ENCODE assay signal across 12 cellular contexts in the genomic region with DNA sequence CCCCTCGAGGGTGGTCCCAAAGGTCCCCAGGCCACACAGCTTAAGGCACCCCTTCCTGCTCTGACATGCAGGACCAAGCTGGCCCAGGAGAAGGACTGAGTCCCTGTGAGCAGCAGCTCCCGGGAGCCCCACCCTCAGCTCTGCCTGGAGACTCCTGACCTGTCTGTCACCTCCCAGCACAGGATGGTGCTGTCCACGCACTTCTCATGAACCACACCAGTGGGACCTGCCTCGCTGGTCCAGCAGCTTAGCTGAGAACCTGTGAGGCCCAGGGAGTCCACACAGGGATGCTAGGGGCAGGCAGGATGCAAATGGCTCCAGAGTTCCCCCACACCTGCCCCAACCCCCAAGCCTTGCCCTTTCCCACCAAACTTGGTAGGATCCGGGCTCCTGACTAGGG. TPM values are rescaled to one million over a fixed set of nuclear protein-coding genes. Genes with fewer than 3 reads are reported as not detected.
DNase-seq lines count a peak whose midpoint lies in the region; ATAC-seq and TF ChIP-seq lines count a peak whose summit lies in the region.
"Had no signal": no experiment of that assay in that cellular context is flagged by ENCODE, and none has a peak within 500 bp of the region (broad histone marks: within the 10 kb centered on the region; RNA-seq: fewer than 3 reads in every experiment).

No MANE protein-coding gene starts in this region.

- TF ChIP-seq CTCF in SK-N-SH (IDR thresholded peaks at IDR 0.05) (no peak), colonic mucosa (IDR thresholded peaks at IDR 0.05) (no peak), mesothelial cell of epicardium (IDR thresholded peaks at IDR 0.05; ENCODE audit: unreplicated experiment) (no peak), type B pancreatic cell (conservative IDR thresholded peaks at IDR 0.05) (no peak)

- peaks cover 51 to 98% of the 10 kb centered on the region in 2 experiments for H3K4me1 ChIP-seq in SK-N-SH (ENCODE audit: control insufficient read depth in 1 of 2, insufficient read depth in 2 of 2, low read depth in 1 of 2, low read length in 1 of 2)
- H3K4me1 ChIP-seq in colonic mucosa: peaks cover 72% of the 10 kb centered on the region

- peaks cover 63% of the 10 kb centered on the region for H3K79me2 ChIP-seq in SK-N-SH (ENCODE audit: insufficient read depth)

- H3K27ac Mint-ChIP-seq in mesothelial cell of epicardium: peak overlapping the region; percentile 100
- peak overlapping the region; percentile 90 for H3K27ac Mint-ChIP-seq in type B pancreatic cell
- H3K27ac Mint-ChIP-seq: natural killer cell had no signal

- no peaks in the 10 kb centered on the region for H3K9me3 Mint-ChIP-seq in mesothelial cell of epicardium
- H3K9me3 Mint-ChIP-seq in type B pancreatic cell: no peaks in the 10 kb centered on the region
- H3K9me3 Mint-ChIP-seq: activated naive CD4-positive, alpha-beta T cell treated with anti-CD3 and anti-CD28 coated beads, Interleukin-2, amount 50 U/mL, for 72 hours; natural killer cell had no signal

- H3K4me2 ChIP-seq in SK-N-SH: peak overlapping the region; percentile 68

- peak overlapping the region; percentile 53 to 95; a peak in 3 of 4 replicates for H3K27ac ChIP-seq in SK-N-SH (ENCODE audit: low read depth in 2 of 2, low read length in 1 of 2)
- H3K27ac ChIP-seq in colonic mucosa: peak overlapping the region; percentile 44

- H2AFZ ChIP-seq in SK-N-SH (ENCODE audit: low read depth): no peak overlapping the region

- peaks cover 14% of the 10 kb centered on the region for H3F3A ChIP-seq in SK-N-SH (replicated peaks; ENCODE audit: insufficient read depth)

- H3K36me3 Mint-ChIP-seq in mesothelial cell of epicardium (no peaks in the 10 kb centered on the region), type B pancreatic cell (no peaks in the 10 kb centered on the region)
- H3K36me3 Mint-ChIP-seq: activated naive CD4-positive, alpha-beta T cell treated with anti-CD3 and anti-CD28 coated beads, Interleukin-2, amount 50 U/mL, for 72 hours; natural killer cell had no signal

- H3K36me3 ChIP-seq in SK-N-SH (replicated peaks in 1 of 2; ENCODE audit: control insufficient read depth in 1 of 2, insufficient read depth in 2 of 2, low read length in 1 of 2): no peaks in the 10 kb centered on the region
- no peaks in the 10 kb centered on the region for H3K36me3 ChIP-seq in colonic mucosa

- H3K4me3 Mint-ChIP-seq in mesothelial cell of epicardium (no peak overlapping the region), type B pancreatic cell (no peak overlapping the region)
- H3K4me3 Mint-ChIP-seq: natural killer cell had no signal

- 76% methylated on average over 3 of the region's 5 CpGs for WGBS in SK-N-SH (ENCODE audit: low lambda C conversion rate)

- H3K27me3 Mint-ChIP-seq in mesothelial cell of epicardium (ENCODE audit: low read depth) (no peaks in the 10 kb centered on the region), type B pancreatic cell (no peaks in the 10 kb centered on the region)

- CTCF ChIA-PET in SK-N-SH (lab: Yijun Ruan, JAX): interaction anchor here (0.6 to 2.3 kb wide), 19 partner anchors 12 to 329 kb away, joined by 3 to 14 read pairs (median 4); no protein-coding TSS in a partner anchor

- intact Hi-C loops in colonic mucosa (cut with DNase I): no loop called here

- H3K9ac ChIP-seq in SK-N-SH (no peak overlapping the region), colonic mucosa (ENCODE audit: low read depth in 2 of 2, low read length in 2 of 2) (peak overlapping the region; percentile 12 to 37)

- no peak for DNase-seq in SK-N-SH
- DNase-seq in colonic mucosa: no peak
- DNase-seq in mesothelial cell of epicardium (ENCODE audit: low spot score in 2 of 2, unreplicated experiment in 2 of 2): no peak
- DNase-seq in type B pancreatic cell (ENCODE audit: extremely low spot score, unreplicated experiment): no peak
- no peak for DNase-seq in COLO829 (ENCODE audit: low spot score)
- DNase-seq: natural killer cell, NCI-H187, testis had no signal

- H3K4me3 ChIP-seq in SK-N-SH (ENCODE audit: low read depth in 2 of 2, low read length in 1 of 2): no peak overlapping the region
- no peak overlapping the region for H3K4me3 ChIP-seq in colonic mucosa
- H3K4me3 ChIP-seq: testis had no signal

- no peak for ATAC-seq in SK-N-SH treated with all-trans-retinoic acid at 6 μM for 48 hours
- ATAC-seq in HG02571 (IDR thresholded peaks at IDR 0.05; ENCODE audit: unreplicated experiment): no peak
- ATAC-seq in GM19395 (IDR thresholded peaks at IDR 0.05; ENCODE audit: unreplicated experiment): no peak
- ATAC-seq: activated naive CD4-positive, alpha-beta T cell treated with anti-CD3 and anti-CD28 coated beads, Interleukin-2, amount 50 U/mL, for 72 hours had no signal

- H3K9me2 ChIP-seq in SK-N-SH: no peaks in the 10 kb centered on the region

- H3K27me3 ChIP-seq in SK-N-SH (ENCODE audit: insufficient read depth) (no peaks in the 10 kb centered on the region), colonic mucosa (no peaks in the 10 kb centered on the region)
- H3K27me3 ChIP-seq: testis had no signal

- no peak for TF ChIP-seq EP300 in SK-N-SH (IDR thresholded peaks at IDR 0.05; ENCODE audit: borderline replicate concordance in 1 of 2, low read depth in 1 of 2, low read length in 1 of 2)

- H3K4me1 Mint-ChIP-seq in mesothelial cell of epicardium (peaks cover 97% of the 10 kb centered on the region), type B pancreatic cell (ENCODE audit: unreplicated experiment) (peaks cover 72% of the 10 kb centered on the region)
- H3K4me1 Mint-ChIP-seq: natural killer cell had no signal

- H3K9me3 ChIP-seq in SK-N-SH (no peaks in the 10 kb centered on the region), colonic mucosa (no peaks in the 10 kb centered on the region)
- H3K9me3 ChIP-seq: testis had no signal

- POLR2A ChIA-PET in SK-N-SH (lab: Yijun Ruan, JAX): interaction anchor here (0.9 to 3.0 kb wide), 2 partner anchors 28 to 38 kb away, joined by 4 to 19 read pairs; a partner anchor contains a TSS

- no peak for TF ChIP-seq RAD21 in SK-N-SH (IDR thresholded peaks at IDR 0.05; ENCODE audit: low read length)

- peaks cover 33% of the 10 kb centered on the region for H4K20me1 ChIP-seq in SK-N-SH (ENCODE audit: insufficient read depth)

TF ChIP-seq in SK-N-SH, 30 proteins besides CTCF, POLR2A, EP300 and RAD21 (continues in another document):
- no peak for TF ChIP-seq TAF1 (IDR thresholded peaks at IDR 0.05; ENCODE audit: borderline replicate concordance, low read depth, low read length)
- no peak for TF ChIP-seq MXI1 (IDR thresholded peaks at IDR 0.05; ENCODE audit: low read depth, low read length)
- TF ChIP-seq, protein P1, sequence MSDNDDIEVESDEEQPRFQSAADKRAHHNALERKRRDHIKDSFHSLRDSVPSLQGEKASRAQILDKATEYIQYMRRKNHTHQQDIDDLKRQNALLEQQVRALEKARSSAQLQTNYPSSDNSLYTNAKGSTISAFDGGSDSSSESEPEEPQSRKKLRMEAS (IDR thresholded peaks at IDR 0.05; ENCODE audit: low read depth): no peak
- TF ChIP-seq NFIC (IDR thresholded peaks at IDR 0.05; ENCODE audit: borderline replicate concordance): no peak
- no peak for TF ChIP-seq JUND (IDR thresholded peaks at IDR 0.05)
- no peak for TF ChIP-seq MEF2A (IDR thresholded peaks at IDR 0.05; ENCODE audit: borderline replicate concordance, low read depth)
- no peak for TF ChIP-seq FOXM1 (IDR thresholded peaks at IDR 0.05; ENCODE audit: low read depth)
- TF ChIP-seq FOSL2 (IDR thresholded peaks at IDR 0.05; ENCODE audit: borderline replicate concordance, low read depth): no peak
- TF ChIP-seq, protein P2, sequence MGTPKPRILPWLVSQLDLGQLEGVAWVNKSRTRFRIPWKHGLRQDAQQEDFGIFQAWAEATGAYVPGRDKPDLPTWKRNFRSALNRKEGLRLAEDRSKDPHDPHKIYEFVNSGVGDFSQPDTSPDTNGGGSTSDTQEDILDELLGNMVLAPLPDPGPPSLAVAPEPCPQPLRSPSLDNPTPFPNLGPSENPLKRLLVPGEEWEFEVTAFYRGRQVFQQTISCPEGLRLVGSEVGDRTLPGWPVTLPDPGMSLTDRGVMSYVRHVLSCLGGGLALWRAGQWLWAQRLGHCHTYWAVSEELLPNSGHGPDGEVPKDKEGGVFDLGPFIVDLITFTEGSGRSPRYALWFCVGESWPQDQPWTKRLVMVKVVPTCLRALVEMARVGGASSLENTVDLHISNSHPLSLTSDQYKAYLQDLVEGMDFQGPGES (IDR thresholded peaks at IDR 0.05; ENCODE audit: low read depth, low read length): no peak
- TF ChIP-seq TCF12 (IDR thresholded peaks at IDR 0.05): no peak

TF ChIP-seq in SK-N-SH treated with all-trans-retinoic acid at 6 μM for 48 hours, 23 proteins besides CTCF, POLR2A, EP300 and RAD21:
- TF ChIP-seq ESRRG (CRISPR knock-in tag; IDR thresholded peaks at IDR 0.05): no peak
- no peak for TF ChIP-seq RARB (CRISPR knock-in tag; IDR thresholded peaks at IDR 0.05)
- no peak for TF ChIP-seq ZFP30 (CRISPR knock-in tag; IDR thresholded peaks at IDR 0.05)
- no peak for TF ChIP-seq BACH2 (CRISPR knock-in tag; IDR thresholded peaks at IDR 0.05; ENCODE audit: borderline replicate concordance)
- no peak for TF ChIP-seq TCF4 (CRISPR knock-in tag; IDR thresholded peaks at IDR 0.05; ENCODE audit: borderline replicate concordance)
- TF ChIP-seq ISL1 (CRISPR knock-in tag; IDR thresholded peaks at IDR 0.05): no peak

RNA-seq across cellular contexts. Expression of a gene that starts 27.7 kb away (rescaled TPM):
- 9.6 and 10.6 TPM in 2 replicates for polyA plus RNA-seq in SK-N-SH (2012; rRNA removed)
- polyA plus RNA-seq in SK-N-SH (2012; cell fraction: cytosol; rRNA removed): 5.3 and 8.4 TPM in 2 replicates
- 12.9 and 13.1 TPM in 2 replicates for polyA plus RNA-seq in SK-N-SH (2012; cell fraction: nucleus; rRNA removed)
- 10 to 100 TPM; 54.0 to 73.4 TPM for total RNA-seq in colonic mucosa
- 82.2 to 85.2 TPM (median 82.3 TPM) in 3 replicates for total RNA-seq in mesothelial cell of epicardium
- 49.1 and 83.8 TPM in 2 replicates for total RNA-seq in type B pancreatic cell (ENCODE audit: low replicate concordance)
